ENCODE assay signal across 12 cellular contexts in genomic region chr18:26804474-26804873, GRCh38.
DNase-seq lines count a peak whose midpoint lies in the region; ATAC-seq and TF ChIP-seq lines count a peak whose summit lies in the region.
"Had no signal": no experiment of that assay in that cellular context is flagged by ENCODE, and none has a peak within 500 bp of the region (broad histone marks: within the 10 kb centered on the region; RNA-seq: fewer than 3 reads in every experiment).

No MANE protein-coding gene starts in this region.

- CTCF ChIA-PET in OCI-LY7 (lab: Charles Lee; ENCODE audit: unreplicated experiment) = no interaction called here

- no peaks in the 10 kb centered on the region for H3K79me2 ChIP-seq in OCI-LY7 (ENCODE audit: insufficient read depth, low read depth, low read length)

- H3K9me2 ChIP-seq in OCI-LY7 (ENCODE audit: insufficient read depth, low read length) = no peaks in the 10 kb centered on the region

- H2AFZ ChIP-seq in OCI-LY7 (ENCODE audit: low read length) = no peak overlapping the region

- POLR2A ChIA-PET in OCI-LY7 (lab: Charles Lee) = interaction anchor here (1.9 kb wide), 1 partner anchor 14 kb away, joined by 4 read pairs; no protein-coding TSS in a partner anchor

- TF ChIP-seq CTCF in OCI-LY7 (conservative IDR thresholded peaks at IDR 0.05; ENCODE audit: low read length) = peak; percentile 57

- H3K4me3 ChIP-seq in OCI-LY7 (ENCODE audit: low read depth, low read length, poor library complexity, severe bottlenecking) = no peak overlapping the region

- H3K36me3 ChIP-seq in OCI-LY7 (ENCODE audit: insufficient read depth, low read length) = no peaks in the 10 kb centered on the region

- no peaks in the 10 kb centered on the region for H3K4me1 ChIP-seq in OCI-LY7 (ENCODE audit: insufficient read depth, low read length, poor library complexity, severe bottlenecking)

- no peaks in the 10 kb centered on the region for H4K20me1 ChIP-seq in OCI-LY7 (ENCODE audit: insufficient read depth, low read length)

- DNase-seq in NCI-H748 (lab: John Stamatoyannopoulos, UW; ENCODE audit: unreplicated experiment) (peak; percentile 46), NCI-H748 treated with DMSO at 0.1 percent for 48 hours (lab: John Stamatoyannopoulos, UW) (no peak), OCI-LY7 (ENCODE audit: low spot score) (no peak), left ventricle myocardium superior (peak; percentile 30), substantia nigra (lab: John Stamatoyannopoulos, UW) (peak in 26 of 49 donors; percentile 1 to 46 (median 20)), activated gamma-delta T cell (lab: John Stamatoyannopoulos, UW) (no peak)
- no peak for DNase-seq in activated effector memory CD4-positive, alpha-beta T cell treated with anti-CD3 and anti-CD28 coated beads, Interleukin-2, amount 50 U/mL, for 16 hours
- DNase-seq: activated T-cell treated with anti-CD3 and anti-CD28 coated beads, Interleukin-2, amount 50 U/mL, for 48 hours; dermis blood vessel endothelial cell; IMR-90 had no signal

- intact Hi-C loops in OCI-LY7 (cut with micrococcal nuclease; ENCODE audit: unreplicated experiment) (loop anchor here (10.0 kb wide), 1 partner anchor 800 kb away; no protein-coding TSS in a partner anchor), left ventricle myocardium superior (cut with micrococcal nuclease) (no loop called here)

- no TSS peak for BruUV-seq in OCI-LY7 (replicated peaks; lab: Mats Ljungman, UMichigan)

- ATAC-seq in left ventricle myocardium superior (no peak), GM21737 (IDR thresholded peaks at IDR 0.05; ENCODE audit: unreplicated experiment) (no peak)
- ATAC-seq: sciatic nerve had no signal

- H3K27ac ChIP-seq in OCI-LY7 (ENCODE audit: low read depth, low read length, poor library complexity, severe bottlenecking) (no peak overlapping the region), substantia nigra (ENCODE audit: low read depth, low read length, poor library complexity, severe bottlenecking) (no peak overlapping the region)

- H3K9me3 ChIP-seq in OCI-LY7 (ENCODE audit: low read length) = peaks cover 5% of the 10 kb centered on the region; the same call in 1 of the 2 replicates

- H3K4me2 ChIP-seq in OCI-LY7 (ENCODE audit: low read length) = no peak overlapping the region

Comparison
In these comparisons a context has a peak if more than half of its experiments do, and no peak if none do; other contexts are left out.
1. DNase-seq: peak in NCI-H748 (single experiment), left ventricle myocardium superior (single experiment) and substantia nigra (26 of 49); none in NCI-H748 treated with DMSO at 0.1 percent for 48 hours (single experiment), OCI-LY7 (single experiment), activated gamma-delta T cell (single experiment) and activated effector memory CD4-positive, alpha-beta T cell treated with anti-CD3 and anti-CD28 coated beads, Interleukin-2, amount 50 U/mL, for 16 hours (single experiment).